1 cellular context compared by ENCODE assay signal in genomic region chr16:18983565-18984424, GRCh38.
TF ChIP-seq lines count a peak whose summit lies in the region.

TSS of gene TMC7 (plus strand) at chr16:18983934. CDS start at chr16:18984064, 130 bp downstream.

TF ChIP-seq in K562, 482 proteins besides CTCF, POLR2A, EP300 and RAD21 (continued from another document and continues in another):
- TF ChIP-seq ZMIZ1 (IDR thresholded peaks at IDR 0.05; ENCODE audit: low read depth in 2 of 2, low read length in 2 of 2): peak in 1 of 2 experiments; percentile 29; a peak in 1 of 4 replicates
- no peak for TF ChIP-seq ZNF311 (CRISPR knock-in tag; IDR thresholded peaks at IDR 0.05)
- TF ChIP-seq, protein P1, sequence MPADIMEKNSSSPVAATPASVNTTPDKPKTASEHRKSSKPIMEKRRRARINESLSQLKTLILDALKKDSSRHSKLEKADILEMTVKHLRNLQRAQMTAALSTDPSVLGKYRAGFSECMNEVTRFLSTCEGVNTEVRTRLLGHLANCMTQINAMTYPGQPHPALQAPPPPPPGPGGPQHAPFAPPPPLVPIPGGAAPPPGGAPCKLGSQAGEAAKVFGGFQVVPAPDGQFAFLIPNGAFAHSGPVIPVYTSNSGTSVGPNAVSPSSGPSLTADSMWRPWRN (IDR thresholded peaks at IDR 0.05; ENCODE audit: low read depth): no peak
- no peak for TF ChIP-seq SMAD4 (CRISPR knock-in tag; conservative IDR thresholded peaks at IDR 0.05)
- no peak for TF ChIP-seq ZNF436 (CRISPR knock-in tag; IDR thresholded peaks at IDR 0.05)
- TF ChIP-seq FUS (optimal IDR thresholded peaks at IDR 0.05; ENCODE audit: low read depth, low read length): peak; percentile 53
- TF ChIP-seq SAFB (IDR thresholded peaks at IDR 0.05; ENCODE audit: borderline replicate concordance, low read depth, low read length): no peak
- no peak for TF ChIP-seq YBX1 (IDR thresholded peaks at IDR 0.05)
- no peak for TF ChIP-seq TRIM24 (IDR thresholded peaks at IDR 0.05)
- TF ChIP-seq HBP1 (CRISPR knock-in tag; IDR thresholded peaks at IDR 0.05): no peak
- no peak for TF ChIP-seq ZNF133 (CRISPR knock-in tag; IDR thresholded peaks at IDR 0.05)
- peak; percentile 73 for TF ChIP-seq ZFP36 (IDR thresholded peaks at IDR 0.05; ENCODE audit: low read depth, low read length, partially characterized antibody)
- TF ChIP-seq SMAD3 (CRISPR knock-in tag; conservative IDR thresholded peaks at IDR 0.05): no peak
- TF ChIP-seq ZNF561 (CRISPR knock-in tag; conservative IDR thresholded peaks at IDR 0.05): no peak
- no peak for TF ChIP-seq ZNF174 (CRISPR knock-in tag; IDR thresholded peaks at IDR 0.05)
- TF ChIP-seq, protein P2, sequence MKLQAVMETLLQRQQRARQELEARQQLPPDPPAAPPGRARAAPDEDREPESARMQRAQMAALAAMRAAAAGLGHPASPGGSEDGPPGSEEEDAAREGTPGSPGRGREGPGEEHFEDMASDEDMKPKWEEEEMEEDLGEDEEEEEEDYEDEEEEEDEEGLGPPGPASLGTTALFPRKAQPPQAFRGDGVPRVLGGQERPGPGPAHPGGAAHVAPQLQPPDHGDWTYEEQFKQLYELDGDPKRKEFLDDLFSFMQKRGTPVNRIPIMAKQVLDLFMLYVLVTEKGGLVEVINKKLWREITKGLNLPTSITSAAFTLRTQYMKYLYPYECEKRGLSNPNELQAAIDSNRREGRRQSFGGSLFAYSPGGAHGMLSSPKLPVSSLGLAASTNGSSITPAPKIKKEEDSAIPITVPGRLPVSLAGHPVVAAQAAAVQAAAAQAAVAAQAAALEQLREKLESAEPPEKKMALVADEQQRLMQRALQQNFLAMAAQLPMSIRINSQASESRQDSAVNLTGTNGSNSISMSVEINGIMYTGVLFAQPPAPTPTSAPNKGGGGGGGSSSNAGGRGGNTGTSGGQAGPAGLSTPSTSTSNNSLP (IDR thresholded peaks at IDR 0.05; ENCODE audit: borderline replicate concordance, low read depth, low read length): 0 out of 2 replicates have a peak, but pooled peaks have one; percentile 30
- TF ChIP-seq KAT7 (CRISPR knock-in tag; IDR thresholded peaks at IDR 0.05; ENCODE audit: borderline replicate concordance): no peak
- no peak for TF ChIP-seq CC2D1A (IDR thresholded peaks at IDR 0.05)
- TF ChIP-seq ZNF398 (CRISPR knock-in tag; IDR thresholded peaks at IDR 0.05): no peak
- TF ChIP-seq, protein P3, sequence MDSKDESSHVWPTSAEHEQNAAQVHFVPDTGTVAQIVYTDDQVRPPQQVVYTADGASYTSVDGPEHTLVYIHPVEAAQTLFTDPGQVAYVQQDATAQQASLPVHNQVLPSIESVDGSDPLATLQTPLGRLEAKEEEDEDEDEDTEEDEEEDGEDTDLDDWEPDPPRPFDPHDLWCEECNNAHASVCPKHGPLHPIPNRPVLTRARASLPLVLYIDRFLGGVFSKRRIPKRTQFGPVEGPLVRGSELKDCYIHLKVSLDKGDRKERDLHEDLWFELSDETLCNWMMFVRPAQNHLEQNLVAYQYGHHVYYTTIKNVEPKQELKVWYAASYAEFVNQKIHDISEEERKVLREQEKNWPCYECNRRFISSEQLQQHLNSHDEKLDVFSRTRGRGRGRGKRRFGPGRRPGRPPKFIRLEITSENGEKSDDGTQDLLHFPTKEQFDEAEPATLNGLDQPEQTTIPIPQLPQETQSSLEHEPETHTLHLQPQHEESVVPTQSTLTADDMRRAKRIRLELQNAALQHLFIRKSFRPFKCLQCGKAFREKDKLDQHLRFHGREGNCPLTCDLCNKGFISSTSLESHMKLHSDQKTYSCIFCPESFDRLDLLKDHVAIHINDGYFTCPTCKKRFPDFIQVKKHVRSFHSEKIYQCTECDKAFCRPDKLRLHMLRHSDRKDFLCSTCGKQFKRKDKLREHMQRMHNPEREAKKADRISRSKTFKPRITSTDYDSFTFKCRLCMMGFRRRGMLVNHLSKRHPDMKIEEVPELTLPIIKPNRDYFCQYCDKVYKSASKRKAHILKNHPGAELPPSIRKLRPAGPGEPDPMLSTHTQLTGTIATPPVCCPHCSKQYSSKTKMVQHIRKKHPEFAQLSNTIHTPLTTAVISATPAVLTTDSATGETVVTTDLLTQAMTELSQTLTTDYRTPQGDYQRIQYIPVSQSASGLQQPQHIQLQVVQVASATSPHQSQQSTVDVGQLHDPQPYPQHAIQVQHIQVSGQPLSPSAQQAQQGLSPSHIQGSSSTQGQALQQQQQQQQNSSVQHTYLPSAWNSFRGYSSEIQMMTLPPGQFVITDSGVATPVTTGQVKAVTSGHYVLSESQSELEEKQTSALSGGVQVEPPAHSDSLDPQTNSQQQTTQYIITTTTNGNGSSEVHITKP (IDR thresholded peaks at IDR 0.05; ENCODE audit: partially characterized antibody): no peak
- 0 out of 2 replicates have a peak, but pooled peaks have one; percentile 13 for TF ChIP-seq ZNF592 (IDR thresholded peaks at IDR 0.05)
- TF ChIP-seq, protein P4, sequence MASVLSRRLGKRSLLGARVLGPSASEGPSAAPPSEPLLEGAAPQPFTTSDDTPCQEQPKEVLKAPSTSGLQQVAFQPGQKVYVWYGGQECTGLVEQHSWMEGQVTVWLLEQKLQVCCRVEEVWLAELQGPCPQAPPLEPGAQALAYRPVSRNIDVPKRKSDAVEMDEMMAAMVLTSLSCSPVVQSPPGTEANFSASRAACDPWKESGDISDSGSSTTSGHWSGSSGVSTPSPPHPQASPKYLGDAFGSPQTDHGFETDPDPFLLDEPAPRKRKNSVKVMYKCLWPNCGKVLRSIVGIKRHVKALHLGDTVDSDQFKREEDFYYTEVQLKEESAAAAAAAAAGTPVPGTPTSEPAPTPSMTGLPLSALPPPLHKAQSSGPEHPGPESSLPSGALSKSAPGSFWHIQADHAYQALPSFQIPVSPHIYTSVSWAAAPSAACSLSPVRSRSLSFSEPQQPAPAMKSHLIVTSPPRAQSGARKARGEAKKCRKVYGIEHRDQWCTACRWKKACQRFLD (CRISPR knock-in tag; IDR thresholded peaks at IDR 0.05): 0 out of 2 replicates have a peak, but pooled peaks have one; percentile 29
- 0 out of 2 replicates have a peak, but pooled peaks have one; percentile 41 for TF ChIP-seq LCOR (CRISPR knock-in tag; IDR thresholded peaks at IDR 0.05)
- TF ChIP-seq GATAD2B (IDR thresholded peaks at IDR 0.05; ENCODE audit: borderline replicate concordance): peak; percentile 73; the same call in 1 of the 2 replicates
- peak; percentile 31 for TF ChIP-seq KDM5B (IDR thresholded peaks at IDR 0.05; ENCODE audit: insufficient replicate concordance, low read depth, low read length)
- peak; percentile 56 for TF ChIP-seq TBP (optimal IDR thresholded peaks at IDR 0.05; ENCODE audit: low read depth, low read length)
- no peak for TF ChIP-seq FOXK2 (conservative IDR thresholded peaks at IDR 0.05 in 1 of 2, IDR thresholded peaks at IDR 0.05 in 1 of 2; ENCODE audit: low read depth in 2 of 2)
- no peak for TF ChIP-seq PCBP1 (IDR thresholded peaks at IDR 0.05; ENCODE audit: low read depth, low read length, poor library complexity, severe bottlenecking)
- no peak for TF ChIP-seq NFE2L1 (tag; IDR thresholded peaks at IDR 0.05; ENCODE audit: borderline replicate concordance, low read depth)
- peak; percentile 32; the same call in 1 of the 2 replicates for TF ChIP-seq TEAD4 (IDR thresholded peaks at IDR 0.05; ENCODE audit: low read length)
- no peak for TF ChIP-seq TEAD4 (CRISPR knock-in tag; IDR thresholded peaks at IDR 0.05; ENCODE audit: borderline replicate concordance)
- no peak for TF ChIP-seq SP1 (CRISPR knock-in tag; IDR thresholded peaks at IDR 0.05)
- no peak for TF ChIP-seq NFYB (IDR thresholded peaks at IDR 0.05; ENCODE audit: extremely low read depth, insufficient read length)
- TF ChIP-seq TFE3 (CRISPR knock-in tag; IDR thresholded peaks at IDR 0.05): no peak
- peak; percentile 77 for TF ChIP-seq ZFX (CRISPR knock-in tag; IDR thresholded peaks at IDR 0.05)
- TF ChIP-seq ZKSCAN8 (CRISPR knock-in tag; IDR thresholded peaks at IDR 0.05): no peak
- TF ChIP-seq USF2 (CRISPR knock-in tag; IDR thresholded peaks at IDR 0.05): no peak
- TF ChIP-seq ZNF583 (CRISPR knock-in tag; IDR thresholded peaks at IDR 0.05): no peak
- no peak for TF ChIP-seq HDGF (IDR thresholded peaks at IDR 0.05)
